ENCODE assay signal across 1 cellular context in genomic region chr13:113139580-113139979, GRCh38.
TF ChIP-seq lines count a peak whose summit lies in the region.

No MANE protein-coding gene starts in this region.

TF ChIP-seq in HepG2, 621 proteins besides CTCF, POLR2A, EP300 and RAD21 (continued from another document and continues in another):
- no peak for TF ChIP-seq KMT2A (CRISPR knock-in tag; IDR thresholded peaks at IDR 0.05)
- TF ChIP-seq KLF15 (CRISPR knock-in tag; IDR thresholded peaks at IDR 0.05; ENCODE audit: borderline replicate concordance), result no peak
- no peak for TF ChIP-seq ZSCAN30 (CRISPR knock-in tag; IDR thresholded peaks at IDR 0.05)
- TF ChIP-seq GFI1 (CRISPR knock-in tag; IDR thresholded peaks at IDR 0.05; ENCODE audit: borderline replicate concordance), result peak; percentile 96
- no peak for TF ChIP-seq ZNF280B (CRISPR knock-in tag; IDR thresholded peaks at IDR 0.05; ENCODE audit: borderline replicate concordance)
- TF ChIP-seq SRSF9 (IDR thresholded peaks at IDR 0.05; ENCODE audit: borderline replicate concordance, insufficient read depth, low read depth, low read length, poor library complexity, severe bottlenecking), result no peak
- no peak for TF ChIP-seq ZNF121 (CRISPR knock-in tag; IDR thresholded peaks at IDR 0.05)
- TF ChIP-seq THAP9 (CRISPR knock-in tag; IDR thresholded peaks at IDR 0.05; ENCODE audit: borderline replicate concordance), result no peak
- no peak for TF ChIP-seq MAFK (conservative IDR thresholded peaks at IDR 0.05 in 1 of 2, IDR thresholded peaks at IDR 0.05 in 1 of 2; ENCODE audit: low read length in 2 of 2)
- no peak for TF ChIP-seq ZFP36L2 (CRISPR knock-in tag; IDR thresholded peaks at IDR 0.05)
- no peak for TF ChIP-seq ARID4A (CRISPR knock-in tag; IDR thresholded peaks at IDR 0.05; ENCODE audit: borderline replicate concordance)
- 0 out of 2 replicates have a peak, but pooled peaks have one; percentile 12 for TF ChIP-seq TCF7 (IDR thresholded peaks at IDR 0.05; ENCODE audit: low read depth)
- no peak for TF ChIP-seq CREB1 (IDR thresholded peaks at IDR 0.05)
- no peak for TF ChIP-seq CREB1 (CRISPR knock-in tag; IDR thresholded peaks at IDR 0.05)
- TF ChIP-seq SP5 (CRISPR knock-in tag; IDR thresholded peaks at IDR 0.05; ENCODE audit: borderline replicate concordance, low read depth), result peak; percentile 52; the same call in 1 of the 2 replicates
- no peak for TF ChIP-seq ZSCAN21 (CRISPR knock-in tag; IDR thresholded peaks at IDR 0.05; ENCODE audit: borderline replicate concordance)
- no peak for TF ChIP-seq ZGPAT (CRISPR knock-in tag; IDR thresholded peaks at IDR 0.05)
- peak; percentile 66 for TF ChIP-seq ARID5B (CRISPR knock-in tag; IDR thresholded peaks at IDR 0.05)
- peak; percentile 87 for TF ChIP-seq NR2F6 (IDR thresholded peaks at IDR 0.05)
- peak; percentile 92 for TF ChIP-seq NR2F6 (CRISPR knock-in tag; IDR thresholded peaks at IDR 0.05)
- TF ChIP-seq ZNF235 (CRISPR knock-in tag; IDR thresholded peaks at IDR 0.05; ENCODE audit: borderline replicate concordance), result no peak
- TF ChIP-seq HNRNPLL (IDR thresholded peaks at IDR 0.05; ENCODE audit: low read depth, low read length, poor library complexity, severe bottlenecking), result no peak
- TF ChIP-seq KDM1A (CRISPR knock-in tag; IDR thresholded peaks at IDR 0.05), result no peak
- no peak for TF ChIP-seq RCOR2 (CRISPR knock-in tag; IDR thresholded peaks at IDR 0.05)
- TF ChIP-seq NFKB2 (CRISPR knock-in tag; IDR thresholded peaks at IDR 0.05; ENCODE audit: borderline replicate concordance), result no peak
- 0 out of 2 replicates have a peak, but pooled peaks have one; percentile 13 for TF ChIP-seq HNF4G (IDR thresholded peaks at IDR 0.05; ENCODE audit: borderline replicate concordance, low read depth, low read length)
- no peak for TF ChIP-seq HNF4G (CRISPR knock-in tag; IDR thresholded peaks at IDR 0.05; ENCODE audit: borderline replicate concordance, low read depth)
- TF ChIP-seq ZNF367 (CRISPR knock-in tag; IDR thresholded peaks at IDR 0.05; ENCODE audit: borderline replicate concordance), result no peak
- no peak for TF ChIP-seq ZBTB33 (CRISPR knock-in tag; IDR thresholded peaks at IDR 0.05)
- peak; percentile 38 for TF ChIP-seq ASH2L (IDR thresholded peaks at IDR 0.05; ENCODE audit: insufficient read length, low read depth, low read length)
- peak; percentile 3; the same call in 1 of the 2 replicates for TF ChIP-seq ZNF205 (CRISPR knock-in tag; IDR thresholded peaks at IDR 0.05)
- no peak for TF ChIP-seq KMT2B (CRISPR knock-in tag; IDR thresholded peaks at IDR 0.05)
- peak; percentile 86; the same call in 1 of the 2 replicates for TF ChIP-seq FOXO1 (CRISPR knock-in tag; IDR thresholded peaks at IDR 0.05)
- no peak for TF ChIP-seq ZNF619 (CRISPR knock-in tag; IDR thresholded peaks at IDR 0.05)
- TF ChIP-seq IRF9 (CRISPR knock-in tag; IDR thresholded peaks at IDR 0.05; ENCODE audit: borderline replicate concordance), result no peak
- no peak for TF ChIP-seq MXD1 (CRISPR knock-in tag; IDR thresholded peaks at IDR 0.05)
- no peak for TF ChIP-seq BHLHE40 (IDR thresholded peaks at IDR 0.05; ENCODE audit: low read length)
- TF ChIP-seq EHMT2 (IDR thresholded peaks at IDR 0.05; ENCODE audit: borderline replicate concordance, low read depth, low read length), result no peak
- no peak for TF ChIP-seq ZNF558 (CRISPR knock-in tag; IDR thresholded peaks at IDR 0.05; ENCODE audit: borderline replicate concordance)
